Comparison of ENCODE assay signal across 12 cellular contexts in genomic region chr4:187478292-187479205, GRCh38.
DNase-seq lines count a peak whose midpoint lies in the region; ATAC-seq and TF ChIP-seq lines count a peak whose summit lies in the region.
"Had no signal": no experiment of that assay in that cellular context is flagged by ENCODE, and none has a peak within 500 bp of the region (broad histone marks: within the 10 kb centered on the region; RNA-seq: fewer than 3 reads in every experiment).

No MANE protein-coding gene starts in this region.

- intact Hi-C loops in Panc1 (cut with micrococcal nuclease; ENCODE audit: unreplicated experiment) = no loop called here
- intact Hi-C loops in esophagus muscularis mucosa (cut with DNase I) = no loop called here

- DNase-seq in AG10803 (ENCODE audit: low read depth) (peak; percentile 93), Panc1 (ENCODE audit: low read depth, low spot score) (no peak), esophagus muscularis mucosa (ENCODE audit: extremely low spot score) (peak; percentile 82), myocyte (ENCODE audit: low read depth) (peak; percentile 92), iPS-NIHi11 (ENCODE audit: low spot score) (no peak), NCI-H345 treated with DMSO at 0.1 percent for 48 hours (lab: John Stamatoyannopoulos, UW; ENCODE audit: unreplicated experiment) (no peak)
- DNase-seq: activated T-cell treated with anti-CD3 and anti-CD28 coated beads for 4 hours, Caco-2, H7 had no signal

- peak overlapping the region; percentile 5; the same call in 1 of the 2 replicates for H3K4me3 ChIP-seq in AG10803 (ENCODE audit: low read length)
- H3K4me3 ChIP-seq in Panc1 (ENCODE audit: low read depth in 2 of 2, low read length in 2 of 2) = no peak overlapping the region
- peak overlapping the region in 1 of 4 donors; percentile 17 for H3K4me3 ChIP-seq in esophagus muscularis mucosa

- no peak for TF ChIP-seq CTCF in AG10803 (conservative IDR thresholded peaks at IDR 0.05; ENCODE audit: low read length)
- no peak for TF ChIP-seq CTCF in Panc1 (IDR thresholded peaks at IDR 0.05)
- no peak for TF ChIP-seq CTCF in esophagus muscularis mucosa (IDR thresholded peaks at IDR 0.05)

- H3K27me3 ChIP-seq in Panc1 (ENCODE audit: control insufficient read depth, insufficient read depth, low read length) (no peaks in the 10 kb centered on the region), esophagus muscularis mucosa (no peaks in the 10 kb centered on the region)

- no peaks in the 10 kb centered on the region for H3K36me3 ChIP-seq in Panc1 (ENCODE audit: control insufficient read depth, insufficient read depth, low read length)
- no peaks in the 10 kb centered on the region for H3K36me3 ChIP-seq in esophagus muscularis mucosa

- 33% methylated on average over 19 of the region's 20 CpGs for WGBS in esophagus muscularis mucosa

- POLR2A ChIA-PET in Panc1 (lab: Charles Lee) = no interaction called here

- in situ Hi-C loops in Panc1 (cut with HindIII; ENCODE audit: low pct_unique_long_range_greater_than_20kb, low sequenced_read_pairs) = no loop called here

- TF ChIP-seq POLR2A in esophagus muscularis mucosa (IDR thresholded peaks at IDR 0.05; ENCODE audit: low read depth) = no peak

- H3K27ac ChIP-seq in Panc1 (ENCODE audit: low read length) (no peak overlapping the region), esophagus muscularis mucosa (replicated peaks in 1 of 4) (peak overlapping the region; percentile 70 to 81 (median 73))
- H3K27ac ChIP-seq: HL-60 had no signal

- ATAC-seq in Panc1 (peak; percentile 75), GM18498 (IDR thresholded peaks at IDR 0.05; ENCODE audit: unreplicated experiment) (no peak), HG02642 (IDR thresholded peaks at IDR 0.05; ENCODE audit: poor library complexity, unreplicated experiment) (no peak)

- H3K4me1 ChIP-seq in Panc1 (ENCODE audit: control insufficient read depth, insufficient read depth, low read length) (no peaks in the 10 kb centered on the region), esophagus muscularis mucosa (peaks cover 0 to 50% (median 40%) of the 10 kb centered on the region in 4 donors)
- H3K4me1 ChIP-seq: Caco-2 had no signal

- H3K9me3 ChIP-seq in Panc1 (ENCODE audit: control insufficient read depth, insufficient read depth, low read depth, low read length) = no peaks in the 10 kb centered on the region
- no peaks in the 10 kb centered on the region for H3K9me3 ChIP-seq in esophagus muscularis mucosa
- H3K9me3 ChIP-seq: Caco-2 had no signal

- BruUV-seq in Panc1 (replicated peaks; lab: Mats Ljungman, UMichigan) = no TSS peak

- no peak for TF ChIP-seq EP300 in esophagus muscularis mucosa (IDR thresholded peaks at IDR 0.05)

- CTCF ChIA-PET in Panc1 (lab: Charles Lee) = interaction anchor here (0.5 kb wide), 1 partner anchor 9 kb away, joined by 6 read pairs; no protein-coding TSS in a partner anchor

Comparison
In these comparisons a context has a peak if more than half of its experiments do, and no peak if none do; other contexts are left out.
1. DNase-seq: peak in AG10803 (single experiment), esophagus muscularis mucosa (single experiment) and myocyte (single experiment); none in Panc1 (single experiment), iPS-NIHi11 (single experiment) and NCI-H345 treated with DMSO at 0.1 percent for 48 hours (single experiment).